ENCODE assay signal across 23 cellular contexts in genomic region chr11:67666303-67666645, GRCh38. TPM values are rescaled to one million over a fixed set of nuclear protein-coding genes. Genes with fewer than 3 reads are reported as not detected.
"Had no signal": no experiment of that assay in that cellular context is flagged by ENCODE, and none has a peak within 500 bp of the region (broad histone marks: within the 10 kb centered on the region; RNA-seq: fewer than 3 reads in every experiment).

No MANE protein-coding gene starts in this region.

- H3K36me3 ChIP-seq: esophagus muscularis mucosa, gastrocnemius medialis, heart right ventricle, ovary, tibial artery had no signal

- ATAC-seq: effector memory CD8-positive, alpha-beta T cell; gastrocnemius medialis; naive thymus-derived CD8-positive, alpha-beta T cell had no signal

- H3K27me3 ChIP-seq: ovary had no signal

- H3K27ac ChIP-seq: epithelial cell of prostate, esophagus muscularis mucosa, gastrocnemius medialis, heart right ventricle, ovary, tibial artery had no signal

- H3K4me3 ChIP-seq: esophagus muscularis mucosa, gastrocnemius medialis, heart right ventricle, mucosa of descending colon, ovary, tibial artery had no signal

- DNase-seq: effector memory CD8-positive, alpha-beta T cell; gastrocnemius medialis; heart right ventricle; hypothalamus; kidney glomerular epithelial cell; mammary epithelial cell; naive thymus-derived CD8-positive, alpha-beta T cell; ovary; right cardiac atrium; stimulated activated CD4-positive, alpha-beta T cell treated with anti-CD3 and anti-CD28 coated beads, Interleukin-12 subunit alpha, Interleukin-12 subunit beta, amount 100 ng/mL, for 4 hours; stimulated activated CD4-positive, alpha-beta T cell treated with anti-CD3 and anti-CD28 coated beads, Interleukin-2, amount 100 ng/mL, for 48 hours; stimulated activated naive CD4-positive, alpha-beta T cell treated with Interleukin-2 at 50 U/mL for 16 hours had no signal

- H3K9me3 Mint-ChIP-seq: dendritic cell treated with granulocyte-macrophage colony-stimulating factor and Interleukin-4, amounts not matched to agents 40 ng/mL and 50 ng/mL, for 4 days; effector memory CD8-positive, alpha-beta T cell; naive thymus-derived CD8-positive, alpha-beta T cell had no signal

- H3K9me3 ChIP-seq: esophagus muscularis mucosa, gastrocnemius medialis, heart right ventricle, mucosa of descending colon, ovary, tibial artery had no signal

- H3K27ac Mint-ChIP-seq: dendritic cell treated with granulocyte-macrophage colony-stimulating factor and Interleukin-4, amounts not matched to agents 40 ng/mL and 50 ng/mL, for 4 days; effector memory CD8-positive, alpha-beta T cell; progenitor cell of endocrine pancreas had no signal

- H3K4me3 Mint-ChIP-seq: dendritic cell treated with granulocyte-macrophage colony-stimulating factor and Interleukin-4, amounts not matched to agents 40 ng/mL and 50 ng/mL, for 4 days; effector memory CD8-positive, alpha-beta T cell; naive thymus-derived CD8-positive, alpha-beta T cell had no signal

- H3K27me3 Mint-ChIP-seq: dendritic cell treated with granulocyte-macrophage colony-stimulating factor and Interleukin-4, amounts not matched to agents 40 ng/mL and 50 ng/mL, for 4 days; progenitor cell of endocrine pancreas had no signal

- H3K4me1 ChIP-seq: esophagus muscularis mucosa, gastrocnemius medialis, heart right ventricle, tibial artery had no signal

RNA-seq across cellular contexts. Expression of gene ALDH3B2, which starts 8.1 kb away (rescaled TPM):
- total RNA-seq: esophagus muscularis mucosa; fibroblast of villous mesenchyme; gastrocnemius medialis; heart right ventricle; liver; naive thymus-derived CD8-positive, alpha-beta T cell; right cardiac atrium had no signal
- polyA plus RNA-seq: liver; naive thymus-derived CD8-positive, alpha-beta T cell; neural cell; ovary; right cardiac atrium had no signal

RNA-seq across cellular contexts. Expression of gene ACY3, which starts 15.7 kb away (rescaled TPM):
- total RNA-seq: esophagus muscularis mucosa; fibroblast of villous mesenchyme; gastrocnemius medialis; heart right ventricle; naive thymus-derived CD8-positive, alpha-beta T cell; right cardiac atrium; temporal lobe had no signal
- polyA plus RNA-seq: heart right ventricle, neural cell, right cardiac atrium had no signal

RNA-seq across cellular contexts. Expression of gene TBX10, which starts 26.7 kb away (rescaled TPM):
- total RNA-seq: esophagus muscularis mucosa; fibroblast of villous mesenchyme; gastrocnemius medialis; liver; mammary epithelial cell; naive thymus-derived CD8-positive, alpha-beta T cell; ovary; progenitor cell of endocrine pancreas; right cardiac atrium; temporal lobe; ureter had no signal
- polyA plus RNA-seq: heart right ventricle; mammary epithelial cell; naive thymus-derived CD8-positive, alpha-beta T cell; neural cell; ovary; right cardiac atrium had no signal

RNA-seq across cellular contexts. Expression of gene NUDT8, which starts 36.5 kb away (rescaled TPM):
- polyA plus RNA-seq: neural cell had no signal
